Comparison of ENCODE assay signal across 20 cellular contexts in genomic region chrX:134004038-134004437, GRCh38. TPM values are rescaled to one million over a fixed set of nuclear protein-coding genes. Genes with fewer than 3 reads are reported as not detected.
DNase-seq lines count a peak whose midpoint lies in the region; ATAC-seq, FAIRE-seq and TF ChIP-seq lines count a peak whose summit lies in the region.
"Had no signal": no experiment of that assay in that cellular context is flagged by ENCODE, and none has a peak within 500 bp of the region (broad histone marks: within the 10 kb centered on the region; RNA-seq: fewer than 3 reads in every experiment).

No MANE protein-coding gene starts in this region.

- H3K9me3 ChIP-seq in astrocyte (ENCODE audit: insufficient read depth, low read depth, low read length): no peaks in the 10 kb centered on the region
- H3K9me3 ChIP-seq: right lobe of liver, transverse colon had no signal

- TF ChIP-seq CTCF in astrocyte (IDR thresholded peaks at IDR 0.05; ENCODE audit: insufficient read depth, low read depth, low read length) (no peak), fibroblast of mammary gland (conservative IDR thresholded peaks at IDR 0.05; ENCODE audit: control insufficient read depth, insufficient read depth, low read depth, low read length) (no peak), omental fat pad (IDR thresholded peaks at IDR 0.05) (no peak)

- H3K27me3 ChIP-seq in astrocyte (ENCODE audit: insufficient read depth, low read length): no peaks in the 10 kb centered on the region
- H3K27me3 ChIP-seq: right lobe of liver, transverse colon had no signal

- no peaks in the 10 kb centered on the region for H3K36me3 Mint-ChIP-seq in astrocyte (ENCODE audit: low read depth, unreplicated experiment)
- H3K36me3 Mint-ChIP-seq: natural killer cell treated with Interleukin-12 subunit alpha and Interleukin-12 subunit beta and Interleukin-15 and Interleukin-18, amount 100 ng/mL, for 72 hours had no signal

- H3K4me1 ChIP-seq in astrocyte (ENCODE audit: insufficient read depth, low read length): no peaks in the 10 kb centered on the region
- H3K4me1 ChIP-seq: right lobe of liver, transverse colon had no signal

- H2AFZ ChIP-seq in astrocyte (ENCODE audit: low read depth, low read length): no peak overlapping the region

- peaks cover 7% of the 10 kb centered on the region for H3K4me1 Mint-ChIP-seq in astrocyte (ENCODE audit: low read depth, unreplicated experiment)

- DNase-seq in GM04504 (ENCODE audit: low read depth) (peak; percentile 3), astrocyte (ENCODE audit: low read depth) (peak; percentile 22), fibroblast of mammary gland (ENCODE audit: low read depth) (peak; percentile 70), omental fat pad (ENCODE audit: low spot score) (no peak), NCI-H510A (lab: John Stamatoyannopoulos, UW) (no peak), DMS 273 treated with DMSO at 0.1 percent for 48 hours (lab: John Stamatoyannopoulos, UW) (no peak), AG08396 (ENCODE audit: low spot score) (no peak)
- DNase-seq in activated CD8-positive, alpha-beta memory T cell treated with anti-CD3 and anti-CD28 coated beads for 24 hours: no peak
- DNase-seq: activated gamma-delta T cell treated with Interleukin-2 at 50 U/mL for 16 hours; NCI-H1694 treated with DMSO at 0.1 percent for 48 hours; NCI-H524; OCI-M1; right lobe of liver; stimulated activated CD4-positive, alpha-beta T cell treated with anti-CD3 and anti-CD28 coated beads, Interleukin-2, amount 100 ng/mL, for 48 hours; transverse colon had no signal

- no peak overlapping the region for H3K27ac ChIP-seq in astrocyte (ENCODE audit: low read depth, low read length)
- H3K27ac ChIP-seq: HL-60, right lobe of liver, transverse colon had no signal

- H3K9me3 Mint-ChIP-seq in astrocyte (ENCODE audit: unreplicated experiment): no peaks in the 10 kb centered on the region
- H3K9me3 Mint-ChIP-seq: natural killer cell treated with Interleukin-12 subunit alpha and Interleukin-12 subunit beta and Interleukin-15 and Interleukin-18, amount 100 ng/mL, for 72 hours had no signal

- H3K79me2 ChIP-seq in astrocyte (ENCODE audit: insufficient read depth, low read length): no peaks in the 10 kb centered on the region

- peak overlapping the region; percentile 19 for H3K27ac Mint-ChIP-seq in astrocyte (ENCODE audit: unreplicated experiment)
- H3K27ac Mint-ChIP-seq: natural killer cell treated with Interleukin-12 subunit alpha and Interleukin-12 subunit beta and Interleukin-15 and Interleukin-18, amount 100 ng/mL, for 72 hours had no signal

- no peaks in the 10 kb centered on the region for H4K20me1 ChIP-seq in astrocyte (ENCODE audit: insufficient read depth, low read length)

- no peak overlapping the region for H3K4me3 ChIP-seq in astrocyte (ENCODE audit: insufficient read depth, low read depth, low read length)
- H3K4me3 ChIP-seq in fibroblast of mammary gland (ENCODE audit: control insufficient read depth, low read depth, low read length): no peak overlapping the region
- H3K4me3 ChIP-seq: right lobe of liver, transverse colon had no signal

- ATAC-seq in omental fat pad (ENCODE audit: low FRiP score): peak; percentile 72
- ATAC-seq: natural killer cell treated with Interleukin-12 subunit alpha and Interleukin-12 subunit beta and Interleukin-15 and Interleukin-18, amount 100 ng/mL, for 72 hours had no signal

- no peak overlapping the region for H3K4me3 Mint-ChIP-seq in astrocyte (ENCODE audit: unreplicated experiment)
- H3K4me3 Mint-ChIP-seq: natural killer cell treated with Interleukin-12 subunit alpha and Interleukin-12 subunit beta and Interleukin-15 and Interleukin-18, amount 100 ng/mL, for 72 hours had no signal

- no peak overlapping the region for H3K4me2 ChIP-seq in astrocyte (ENCODE audit: low read length)

- H3K9ac ChIP-seq in astrocyte (ENCODE audit: low read length): no peak overlapping the region

- H3K27me3 Mint-ChIP-seq in astrocyte (ENCODE audit: low read depth, unreplicated experiment): no peaks in the 10 kb centered on the region

- no peaks in the 10 kb centered on the region for H3K36me3 ChIP-seq in astrocyte (ENCODE audit: insufficient read depth, low read length)
- H3K36me3 ChIP-seq: right lobe of liver, transverse colon had no signal

- FAIRE-seq in astrocyte (lab: Jason Lieb, UNC): peak; percentile 9
- FAIRE-seq: endothelial cell of umbilical vein had no signal

RNA-seq across cellular contexts. Expression of gene GPC3, which starts 18.6 kb away (rescaled TPM):
- total RNA-seq in astrocyte: 2.7 and 8.2 TPM in 2 replicates
- 100 to 1,000 TPM in 1 of 4 donors, 10 to 100 TPM in 3; 48.9 to 146 (median 77.1) TPM for total RNA-seq in omental fat pad
- total RNA-seq: endothelial cell of umbilical vein; LHCN-M2; lung microvascular endothelial cell; natural killer cell treated with Interleukin-12 subunit alpha and Interleukin-12 subunit beta and Interleukin-15 and Interleukin-18, amount 100 ng/mL, for 72 hours had no signal

Comparison
In these comparisons a context has a peak if more than half of its experiments do, and no peak if none do; other contexts are left out.
1. DNase-seq: peak in GM04504 (single experiment), astrocyte (single experiment) and fibroblast of mammary gland (single experiment); none in omental fat pad (single experiment), NCI-H510A (single experiment), activated CD8-positive, alpha-beta memory T cell treated with anti-CD3 and anti-CD28 coated beads for 24 hours (single experiment), DMS 273 treated with DMSO at 0.1 percent for 48 hours (single experiment) and AG08396 (single experiment).